26 cellular contexts compared by ENCODE assay signal in the genomic region with DNA sequence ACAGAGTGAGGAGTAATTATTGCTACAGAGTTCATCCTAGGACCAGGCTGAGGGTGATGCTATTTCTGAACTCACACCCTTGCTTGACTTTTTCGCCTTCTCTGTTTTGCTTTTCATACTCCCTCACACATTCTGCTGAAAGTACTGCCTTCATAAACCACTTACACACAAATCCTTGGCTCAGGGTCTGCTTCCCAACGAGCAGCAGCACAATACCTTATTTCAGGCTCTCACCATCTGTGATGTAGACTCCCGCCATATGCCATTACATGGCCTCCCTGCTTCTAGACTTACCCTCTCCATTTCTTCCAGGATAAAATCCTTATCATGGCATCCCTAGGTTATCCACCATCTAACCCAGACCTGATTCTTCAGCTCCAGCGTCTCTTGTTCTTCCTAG.
"Had no signal": no experiment of that assay in that cellular context is flagged by ENCODE, and none has a peak within 500 bp of the region (broad histone marks: within the 10 kb centered on the region; RNA-seq: fewer than 3 reads in every experiment).

No MANE protein-coding gene starts in this region.

- H3K36me3 ChIP-seq: esophagus squamous epithelium, lower lobe of right lung, ovary, spleen, thoracic aorta, tibial nerve, upper lobe of left lung had no signal

- H3K4me1 ChIP-seq: esophagus squamous epithelium, lower lobe of right lung, psoas muscle, spleen, tibial nerve, upper lobe of left lung had no signal

- H3K4me3 ChIP-seq: coronary artery, esophagus squamous epithelium, lower lobe of right lung, ovary, psoas muscle, skin epidermis, spleen, thoracic aorta, tibial nerve, upper lobe of left lung had no signal

- DNase-seq: dermis blood vessel endothelial cell; effector memory CD4-positive, alpha-beta T cell; erythroblast; esophagus squamous epithelium; foreskin melanocyte; hypothalamus; immature natural killer cell; left ventricle myocardium superior; lower lobe of right lung; natural killer cell; occipital lobe; ovary; posterior cingulate gyrus; psoas muscle; right cardiac atrium; spleen; stimulated activated CD4-positive, alpha-beta T cell treated with anti-CD3 and anti-CD28 coated beads, Interleukin-4, amount 100 ng/mL, for 4 hours; stimulated activated naive CD8-positive, alpha-beta T cell treated with anti-CD3 and anti-CD28 coated beads, Interleukin-15, Interleukin-2, amounts not matched to agents 100 U/mL and 50 U/mL, for 24 hours; substantia nigra; upper lobe of left lung had no signal

- H3K27ac ChIP-seq: coronary artery, esophagus squamous epithelium, lower lobe of right lung, ovary, psoas muscle, skin epidermis, spleen, thoracic aorta, tibial nerve, upper lobe of left lung had no signal

- H3K27me3 ChIP-seq: esophagus squamous epithelium, ovary, spleen, tibial nerve, upper lobe of left lung had no signal

- FAIRE-seq: keratinocyte, urothelium cell line had no signal

- H3K9me3 ChIP-seq: esophagus squamous epithelium, lower lobe of right lung, ovary, psoas muscle, thoracic aorta, tibial nerve, upper lobe of left lung had no signal
